16 cellular contexts compared by ENCODE assay signal in genomic region chr17:17710355-17710727, GRCh38. TPM values are rescaled to one million over a fixed set of nuclear protein-coding genes. Genes with fewer than 3 reads are reported as not detected.
DNase-seq lines count a peak whose midpoint lies in the region; ATAC-seq and TF ChIP-seq lines count a peak whose summit lies in the region.
"Had no signal": no experiment of that assay in that cellular context is flagged by ENCODE, and none has a peak within 500 bp of the region (broad histone marks: within the 10 kb centered on the region; RNA-seq: fewer than 3 reads in every experiment).

No MANE protein-coding gene starts in this region.

- H3K36me3 ChIP-seq in lung (ENCODE audit: control insufficient read depth in 2 of 2, insufficient read depth in 2 of 2, low read length in 2 of 2), result peaks cover 0 to 4% of the 10 kb centered on the region in 2 donors
- H3K36me3 ChIP-seq: gastrocnemius medialis had no signal

- no peaks in the 10 kb centered on the region for H4K20me1 ChIP-seq in H9 (ENCODE audit: control insufficient read depth, insufficient read depth, insufficient read length)

- H3K27me3 Mint-ChIP-seq in H9 (ENCODE audit: low read depth) (peaks cover 89% of the 10 kb centered on the region), MCF 10A (ENCODE audit: insufficient read depth, unreplicated experiment) (no peaks in the 10 kb centered on the region)
- H3K27me3 Mint-ChIP-seq: activated naive CD8-positive, alpha-beta T cell treated with anti-CD3 and anti-CD28 coated beads, Interleukin-2, amount 10 ng/mL, durations not matched to agents 7 days and 5 days; IgD-negative memory B cell had no signal

- TF ChIP-seq CTCF in H9 (conservative IDR thresholded peaks at IDR 0.05) (no peak), MCF 10A (IDR thresholded peaks at IDR 0.05; ENCODE audit: unreplicated experiment) (no peak), lung (IDR thresholded peaks at IDR 0.05; ENCODE audit: control extremely low read depth, extremely low read depth) (no peak)

- no peak for DNase-seq in H9
- DNase-seq in MCF 10A (ENCODE audit: unreplicated experiment), result no peak
- no peak for DNase-seq in lung (ENCODE audit: low spot score)
- DNase-seq in COR-L47 (lab: John Stamatoyannopoulos, UW), result no peak
- DNase-seq in SKM-1 treated with dmso at 0.1 percent for 144 hours (lab: John Stamatoyannopoulos, UW; ENCODE audit: unreplicated experiment), result no peak
- DNase-seq: activated naive CD8-positive, alpha-beta T cell treated with anti-CD3 and anti-CD28 coated beads, Interleukin-2, amount 10 ng/mL, durations not matched to agents 7 days and 5 days; gastrocnemius medialis; GDM1; NCI-H1436; stimulated activated CD4-positive, alpha-beta T cell treated with anti-CD3 and anti-CD28 coated beads, Interleukin-15, amount 100 ng/mL, for 24 hours had no signal

- H3K79me1 ChIP-seq in H9 (ENCODE audit: insufficient read depth, low read depth, low read length, poor library complexity, severe bottlenecking), result no peaks in the 10 kb centered on the region

- H3K4me3 ChIP-seq in lung, result no peak overlapping the region
- H3K4me3 ChIP-seq: gastrocnemius medialis had no signal

- H3K9me3 ChIP-seq in H9 (ENCODE audit: control insufficient read depth, low read depth, low read length), result no peaks in the 10 kb centered on the region
- no peaks in the 10 kb centered on the region for H3K9me3 ChIP-seq in lung (ENCODE audit: control insufficient read depth in 2 of 2, insufficient read depth in 1 of 2, low read length in 1 of 2)
- H3K9me3 ChIP-seq: gastrocnemius medialis had no signal

- POLR2A ChIA-PET in MCF 10A (lab: Yijun Ruan, JAX), result interaction anchor here (0.7 to 1.8 kb wide), 4 partner anchors 18 to 64 kb away, joined by 3 to 5 read pairs (median 4); no protein-coding TSS in a partner anchor

- H3K23me2 ChIP-seq in H9 (ENCODE audit: insufficient read length, low read depth, low read length, poor library complexity, severe bottlenecking), result no peaks in the 10 kb centered on the region

- H3T11ph ChIP-seq in H9 (ENCODE audit: low read length), result no peak overlapping the region

- CTCF ChIA-PET in MCF 10A (lab: Yijun Ruan, JAX), result interaction anchor here (0.8 kb wide), 1 partner anchor 19 kb away, joined by 6 read pairs; no protein-coding TSS in a partner anchor

- H3K9me3 Mint-ChIP-seq in H9 (no peaks in the 10 kb centered on the region; a peak in 1 of 5 replicates), MCF 10A (ENCODE audit: unreplicated experiment) (no peaks in the 10 kb centered on the region)
- H3K9me3 Mint-ChIP-seq: activated naive CD8-positive, alpha-beta T cell treated with anti-CD3 and anti-CD28 coated beads, Interleukin-2, amount 10 ng/mL, durations not matched to agents 7 days and 5 days; IgD-negative memory B cell; neural crest cell had no signal

- H4K5ac ChIP-seq in H9 (ENCODE audit: insufficient read length, low read depth, low read length), result no peak overlapping the region

- H4K8ac ChIP-seq in H9 (replicated peaks; ENCODE audit: insufficient read length, low read depth, low read length), result no peak overlapping the region

- H3K23ac ChIP-seq in H9 (ENCODE audit: insufficient read length, low read depth, low read length), result no peak overlapping the region

- H3K4ac ChIP-seq in H9 (ENCODE audit: low read depth, low read length), result no peak overlapping the region

- no TSS peak for BruUV-seq in MCF 10A (replicated peaks; lab: Mats Ljungman, UMichigan)

- H3K36me3 Mint-ChIP-seq in H9 (ENCODE audit: insufficient read depth in 1 of 3, low read depth in 3 of 3) (peaks cover 0 to 1% (median 0%) of the 10 kb centered on the region in 3 experiments; a peak in 1 of 7 replicates), MCF 10A (ENCODE audit: insufficient read depth, unreplicated experiment) (peaks cover 7% of the 10 kb centered on the region)

- H2BK12ac ChIP-seq in H9 (ENCODE audit: insufficient read length, low read depth, low read length), result no peak overlapping the region

- H2AK5ac ChIP-seq in H9 (ENCODE audit: insufficient read length, low read length), result no peak overlapping the region

- H3K14ac ChIP-seq in H9 (ENCODE audit: insufficient read depth, low read length), result no peak overlapping the region; the same call in 1 of the 2 replicates

- H3K27me3 ChIP-seq in H9 (ENCODE audit: insufficient read depth, low read length) (peaks cover 2% of the 10 kb centered on the region; the same call in 1 of the 2 replicates), lung (ENCODE audit: control insufficient read depth, insufficient read depth) (no peaks in the 10 kb centered on the region)
- H3K27me3 ChIP-seq: gastrocnemius medialis had no signal

- no peak overlapping the region for H2BK15ac ChIP-seq in H9 (ENCODE audit: low read depth, low read length)

- no peak overlapping the region for H3K9ac ChIP-seq in H9 (ENCODE audit: extremely low read depth, insufficient read length, low read length)

- H3K4me2 ChIP-seq in H9 (ENCODE audit: insufficient read depth, insufficient read length, low read length), result no peak overlapping the region

- no peak overlapping the region for H2AFZ ChIP-seq in H9 (ENCODE audit: low read length)

- intact Hi-C loops in MCF 10A (cut with micrococcal nuclease), result no loop called here

- no CpG with 5 or more reads among the region's 4 CpGs for WGBS in H9 (ENCODE audit: extremely low coverage, insufficient read length, low lambda C conversion rate)
- 89 to 90% methylated on average over 4 of the region's 4 CpGs for WGBS in lung, 2 donors

- H3K4me1 ChIP-seq in H9 (ENCODE audit: insufficient read depth, low read length) (peaks cover 3% of the 10 kb centered on the region; the same call in 1 of the 2 replicates), lung (ENCODE audit: control insufficient read depth in 2 of 2, insufficient read depth in 2 of 2, low read length in 2 of 2) (peaks cover 0 to 36% of the 10 kb centered on the region in 2 donors)

- H3K4me1 Mint-ChIP-seq in H9 (peaks cover 38 to 58% of the 10 kb centered on the region in 2 experiments), MCF 10A (ENCODE audit: insufficient read depth, unreplicated experiment) (peaks cover 18% of the 10 kb centered on the region)

- H3K27ac ChIP-seq in H9 (ENCODE audit: insufficient read length, low read depth, low read length) (no peak overlapping the region), lung (ENCODE audit: low read depth in 1 of 2, low read length in 1 of 2) (peak overlapping the region; percentile 21 to 62), temporal lobe (ENCODE audit: low read depth, low read length) (peak overlapping the region; percentile 78)
- H3K27ac ChIP-seq: gastrocnemius medialis had no signal

- H3K79me2 ChIP-seq in H9 (ENCODE audit: insufficient read depth, low read length), result no peaks in the 10 kb centered on the region

- H4K91ac ChIP-seq in H9 (ENCODE audit: insufficient read length, low read depth, low read length), result no peak overlapping the region

- H2BK120ac ChIP-seq in H9 (ENCODE audit: low read depth, low read length, poor library complexity, severe bottlenecking), result no peak overlapping the region

- peak overlapping the region; percentile 9 for H3K18ac ChIP-seq in H9 (ENCODE audit: insufficient read length, low read depth, low read length)

- no peak overlapping the region for H3K27ac Mint-ChIP-seq in H9
- peak overlapping the region; percentile 49 for H3K27ac Mint-ChIP-seq in MCF 10A (ENCODE audit: low read depth, unreplicated experiment)

- H3K4me3 Mint-ChIP-seq in H9, result no peak overlapping the region
- H3K4me3 Mint-ChIP-seq in MCF 10A (ENCODE audit: unreplicated experiment), result no peak overlapping the region
- H3K4me3 Mint-ChIP-seq: activated naive CD8-positive, alpha-beta T cell treated with anti-CD3 and anti-CD28 coated beads, Interleukin-2, amount 10 ng/mL, durations not matched to agents 7 days and 5 days; CD14-positive monocyte; IgD-negative memory B cell had no signal

- ATAC-seq in lung (ENCODE audit: insufficient read depth, low FRiP score) (no peak), HG03439 (IDR thresholded peaks at IDR 0.05; ENCODE audit: unreplicated experiment) (no peak), GM18868 (IDR thresholded peaks at IDR 0.05; ENCODE audit: unreplicated experiment) (no peak)
- ATAC-seq: gastrocnemius medialis had no signal

- no peak overlapping the region for H2BK5ac ChIP-seq in H9 (ENCODE audit: insufficient read length, low read length)

- no peak overlapping the region for H2BK20ac ChIP-seq in H9 (ENCODE audit: low read depth, low read length, poor library complexity, severe bottlenecking)

- H3K56ac ChIP-seq in H9 (ENCODE audit: insufficient read length, low read depth, low read length), result no peak overlapping the region

RNA-seq across cellular contexts. Expression of gene RAI1, which starts 29.1 kb away (rescaled TPM):
- total RNA-seq in H9 (2021), result 1.5 and 1.9 TPM in 2 replicates
- 30.4 and 34.6 TPM in 2 replicates for total RNA-seq in MCF 10A (2022)
- 10 to 100 TPM; 41.6 to 44.4 TPM for total RNA-seq in lung
- 10 to 100 TPM; 14.5 to 15.1 TPM for polyA plus RNA-seq in lung
- total RNA-seq in temporal lobe, result 15.5 TPM
